In genomic region chr19:2446390-2446789, GRCh38 we compare ENCODE assay signal across 9 cellular contexts. TPM values are rescaled to one million over a fixed set of nuclear protein-coding genes. Genes with fewer than 3 reads are reported as not detected.
A peak's percentile ranks its signal among the peaks of the same experiment; 100 is the strongest.
DNase-seq lines count a peak whose midpoint lies in the region; ATAC-seq lines count a peak whose summit lies in the region.
"Had no signal": no experiment of that assay in that cellular context is flagged by ENCODE, and none has a peak within 500 bp of the region (broad histone marks: within the 10 kb centered on the region; RNA-seq: fewer than 3 reads in every experiment).

No MANE protein-coding gene starts in this region.

- H3K9ac ChIP-seq in skeletal muscle tissue (ENCODE audit: low read depth in 1 of 3, low read length in 3 of 3), result peak overlapping the region in 2 of 3 donors; percentile 28 to 53

- peaks cover 0 to 8% (median 5%) of the 10 kb centered on the region in 3 donors for H3K36me3 ChIP-seq in skeletal muscle tissue (ENCODE audit: control insufficient read depth in 3 of 3, insufficient read depth in 3 of 3, low read length in 3 of 3)

- H3K27ac ChIP-seq in skeletal muscle tissue (ENCODE audit: low read depth, low read length), result peak overlapping the region; percentile 79

- peaks cover 4 to 9% (median 6%) of the 10 kb centered on the region in 3 donors for H3K4me1 ChIP-seq in skeletal muscle tissue (ENCODE audit: control insufficient read depth in 3 of 3, insufficient read depth in 3 of 3, low read length in 3 of 3)

- no peaks in the 10 kb centered on the region for H3K9me3 ChIP-seq in skeletal muscle tissue (ENCODE audit: control insufficient read depth in 3 of 3, low read length in 3 of 3)

- peaks cover 10% of the 10 kb centered on the region for H3K4me1 Mint-ChIP-seq in activated naive CD8-positive, alpha-beta T cell treated with anti-CD3 and anti-CD28 coated beads for 36 hours

- peak overlapping the region; percentile 71 for H3K4me3 Mint-ChIP-seq in activated naive CD8-positive, alpha-beta T cell treated with anti-CD3 and anti-CD28 coated beads for 36 hours

- peaks cover 11% of the 10 kb centered on the region for H3K36me3 Mint-ChIP-seq in activated naive CD8-positive, alpha-beta T cell treated with anti-CD3 and anti-CD28 coated beads for 36 hours

- H3K27me3 Mint-ChIP-seq in activated naive CD8-positive, alpha-beta T cell treated with anti-CD3 and anti-CD28 coated beads for 36 hours, result no peaks in the 10 kb centered on the region

- no peak overlapping the region for H3K4me3 ChIP-seq in skeletal muscle tissue (ENCODE audit: low read length in 3 of 3)

- no peaks in the 10 kb centered on the region for H3K27me3 ChIP-seq in skeletal muscle tissue (ENCODE audit: control insufficient read depth in 3 of 3, insufficient read depth in 3 of 3, low read length in 3 of 3)

- no peaks in the 10 kb centered on the region for H3K9me3 Mint-ChIP-seq in activated naive CD8-positive, alpha-beta T cell treated with anti-CD3 and anti-CD28 coated beads for 36 hours

- peak; percentile 33 to 59 for ATAC-seq in activated CD4-positive, CD25-positive, alpha-beta regulatory T cell treated with anti-CD3 and anti-CD28 coated beads, Interleukin-2, amount 50 U/mL, for 24 hours
- ATAC-seq in HG02759 (IDR thresholded peaks at IDR 0.05; ENCODE audit: unreplicated experiment) (no peak), GM18868 (IDR thresholded peaks at IDR 0.05; ENCODE audit: unreplicated experiment) (no peak)

- H3K27ac Mint-ChIP-seq in activated naive CD8-positive, alpha-beta T cell treated with anti-CD3 and anti-CD28 coated beads for 36 hours, result peak overlapping the region; percentile 80

- no peak for DNase-seq in activated CD4-positive, CD25-positive, alpha-beta regulatory T cell treated with anti-CD3 and anti-CD28 coated beads, Interleukin-2, amount 50 U/mL, for 72 hours
- peak; percentile 84 for DNase-seq in NCI-H510A (lab: John Stamatoyannopoulos, UW)
- peak; percentile 43 for DNase-seq in activated naive CD8-positive, alpha-beta T cell treated with anti-CD3 and anti-CD28 coated beads for 36 hours
- DNase-seq in DMS 273 treated with DMSO at 0.1 percent for 48 hours (lab: John Stamatoyannopoulos, UW), result no peak
- DNase-seq: activated effector memory CD4-positive, alpha-beta T cell treated with anti-CD3 and anti-CD28 coated beads, Interleukin-2, amount 50 U/mL, for 16 hours had no signal

RNA-seq across cellular contexts. Expression of gene LMNB2, which starts 10.4 kb away (rescaled TPM):
- total RNA-seq in activated naive CD8-positive, alpha-beta T cell treated with anti-CD3 and anti-CD28 coated beads for 36 hours, result 100 to 1,000 TPM; 105 to 107 TPM
- total RNA-seq in skeletal muscle tissue, result 52.7 TPM

RNA-seq across cellular contexts. Expression of gene TIMM13, which starts 19.0 kb away (rescaled TPM):
- 100 to 1,000 TPM; 179 to 184 TPM for total RNA-seq in activated naive CD8-positive, alpha-beta T cell treated with anti-CD3 and anti-CD28 coated beads for 36 hours
- 29.7 TPM for total RNA-seq in skeletal muscle tissue

RNA-seq across cellular contexts. Expression of gene GADD45B, which starts 29.5 kb away (rescaled TPM):
- 10 to 100 TPM; 83.0 to 97.2 TPM for total RNA-seq in activated naive CD8-positive, alpha-beta T cell treated with anti-CD3 and anti-CD28 coated beads for 36 hours
- 5.7 TPM for total RNA-seq in skeletal muscle tissue

Comparison
In these comparisons a context has a peak if more than half of its experiments do, and no peak if none do; other contexts are left out.
1. ATAC-seq: peak in activated CD4-positive, CD25-positive, alpha-beta regulatory T cell treated with anti-CD3 and anti-CD28 coated beads, Interleukin-2, amount 50 U/mL, for 24 hours (2 of 2); none in HG02759 (single experiment) and GM18868 (single experiment).
2. DNase-seq: peak in NCI-H510A (single experiment) and activated naive CD8-positive, alpha-beta T cell treated with anti-CD3 and anti-CD28 coated beads for 36 hours (single experiment); none in activated CD4-positive, CD25-positive, alpha-beta regulatory T cell treated with anti-CD3 and anti-CD28 coated beads, Interleukin-2, amount 50 U/mL, for 72 hours (single experiment) and DMS 273 treated with DMSO at 0.1 percent for 48 hours (single experiment).
3. RNA of gene GADD45B, which starts 29.5 kb away (total RNA-seq): 83.0 to 97.2 TPM in activated naive CD8-positive, alpha-beta T cell treated with anti-CD3 and anti-CD28 coated beads for 36 hours; 5.7 TPM in skeletal muscle tissue (single experiment); every median in the first group is over 10 times any median in the second.